23 cellular contexts compared by ENCODE assay signal in the genomic region with DNA sequence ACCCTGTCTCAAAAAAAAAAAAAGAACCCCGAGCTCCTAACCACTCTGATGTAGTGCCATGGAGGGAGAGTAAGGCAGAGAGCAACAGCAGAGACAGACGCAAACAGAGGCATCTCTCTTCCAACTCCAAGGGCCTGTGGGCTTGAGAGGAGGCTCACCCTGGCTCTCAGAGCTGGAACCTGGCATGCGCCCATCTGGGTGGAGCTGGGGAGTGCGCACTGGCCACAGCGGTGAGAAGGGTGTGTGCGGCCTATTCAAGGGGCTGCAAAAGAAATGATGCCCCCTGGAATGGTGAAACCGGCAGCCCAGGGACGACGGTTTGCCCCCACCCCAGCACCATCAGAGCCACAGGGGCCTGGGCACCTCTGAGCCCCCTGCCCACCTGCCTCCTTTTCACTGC. TPM values are rescaled to one million over a fixed set of nuclear protein-coding genes. Genes with fewer than 3 reads are reported as not detected.
DNase-seq lines count a peak whose midpoint lies in the region; ATAC-seq and TF ChIP-seq lines count a peak whose summit lies in the region.
"Had no signal": no experiment of that assay in that cellular context is flagged by ENCODE, and none has a peak within 500 bp of the region (broad histone marks: within the 10 kb centered on the region; RNA-seq: fewer than 3 reads in every experiment).

No MANE protein-coding gene starts in this region.

- no peak overlapping the region for H3K4me3 Mint-ChIP-seq in MCF 10A (ENCODE audit: unreplicated experiment)
- peak overlapping the region in 2 of 10 donors; percentile 10 to 54 for H3K4me3 Mint-ChIP-seq in naive thymus-derived CD8-positive, alpha-beta T cell
- H3K4me3 Mint-ChIP-seq in activated naive CD4-positive, alpha-beta T cell treated with anti-CD3 and anti-CD28 coated beads, Interleukin-2, amount 10 ng/mL, durations not matched to agents 7 days and 5 days = no peak overlapping the region
- H3K4me3 Mint-ChIP-seq in stimulated activated naive CD8-positive, alpha-beta T cell treated with anti-CD3 and anti-CD28 coated beads, Interleukin-15, amount 100 ng/mL, for 72 hours = no peak overlapping the region
- H3K4me3 Mint-ChIP-seq: CD14-positive monocyte had no signal

- no peak for TF ChIP-seq POLR2A in breast epithelium (IDR thresholded peaks at IDR 0.05)

- peaks cover 3 to 10% of the 10 kb centered on the region in 2 donors for H3K4me1 ChIP-seq in breast epithelium
- no peaks in the 10 kb centered on the region for H3K4me1 ChIP-seq in colonic mucosa

- H3K9me3 Mint-ChIP-seq in MCF 10A (ENCODE audit: unreplicated experiment) = no peaks in the 10 kb centered on the region
- H3K9me3 Mint-ChIP-seq in naive thymus-derived CD8-positive, alpha-beta T cell = no peaks in the 10 kb centered on the region
- H3K9me3 Mint-ChIP-seq in activated naive CD4-positive, alpha-beta T cell treated with anti-CD3 and anti-CD28 coated beads, Interleukin-2, amount 10 ng/mL, durations not matched to agents 7 days and 5 days = no peaks in the 10 kb centered on the region
- H3K9me3 Mint-ChIP-seq in stimulated activated naive CD8-positive, alpha-beta T cell treated with anti-CD3 and anti-CD28 coated beads, Interleukin-15, amount 100 ng/mL, for 72 hours = no peaks in the 10 kb centered on the region
- H3K9me3 Mint-ChIP-seq: CD14-positive monocyte had no signal

- H3K36me3 Mint-ChIP-seq in MCF 10A (ENCODE audit: insufficient read depth, unreplicated experiment) = no peaks in the 10 kb centered on the region
- no peaks in the 10 kb centered on the region for H3K36me3 Mint-ChIP-seq in naive thymus-derived CD8-positive, alpha-beta T cell
- H3K36me3 Mint-ChIP-seq in activated naive CD4-positive, alpha-beta T cell treated with anti-CD3 and anti-CD28 coated beads, Interleukin-2, amount 10 ng/mL, durations not matched to agents 7 days and 5 days = no peaks in the 10 kb centered on the region

- POLR2A ChIA-PET in MCF 10A (lab: Yijun Ruan, JAX) = interaction anchor here (0.7 kb wide), 1 partner anchor 10 kb away, joined by 3 read pairs; no protein-coding TSS in a partner anchor
- POLR2A ChIA-PET in naive thymus-derived CD8-positive, alpha-beta T cell (lab: Charles Lee) = interaction anchor here (4.1 to 6.9 kb wide), 3 partner anchors 13 to 42 kb away, joined by 18 to 44 read pairs (median 35); partner anchors contain the start of gene TRAPPC3

- no TSS peak for BruUV-seq in MCF 10A (replicated peaks; lab: Mats Ljungman, UMichigan)

- no peaks in the 10 kb centered on the region for H3K9me3 ChIP-seq in breast epithelium
- no peaks in the 10 kb centered on the region for H3K9me3 ChIP-seq in colonic mucosa
- H3K9me3 ChIP-seq: SJCRH30 had no signal

- CTCF ChIA-PET in MCF 10A (lab: Yijun Ruan, JAX) = interaction anchor here (0.5 to 1.3 kb wide), 4 partner anchors 9 to 1326 kb away, joined by 3 to 4 read pairs (median 4); no protein-coding TSS in a partner anchor
- CTCF ChIA-PET in activated naive CD4-positive, alpha-beta T cell treated with anti-CD3 and anti-CD28 coated beads, Interleukin-2, amount 10 ng/mL, durations not matched to agents 7 days and 5 days (lab: Charles Lee) = interaction anchor here (1.0 to 9.3 kb wide), 4 partner anchors 12 to 53 kb away, joined by 4 to 127 read pairs (median 6); no protein-coding TSS in a partner anchor

- H3K27me3 Mint-ChIP-seq in MCF 10A (ENCODE audit: insufficient read depth, unreplicated experiment) = no peaks in the 10 kb centered on the region
- no peaks in the 10 kb centered on the region for H3K27me3 Mint-ChIP-seq in naive thymus-derived CD8-positive, alpha-beta T cell
- H3K27me3 Mint-ChIP-seq in activated naive CD4-positive, alpha-beta T cell treated with anti-CD3 and anti-CD28 coated beads, Interleukin-2, amount 10 ng/mL, durations not matched to agents 7 days and 5 days = peaks cover 10% of the 10 kb centered on the region
- H3K27me3 Mint-ChIP-seq in stimulated activated naive CD8-positive, alpha-beta T cell treated with anti-CD3 and anti-CD28 coated beads, Interleukin-15, amount 100 ng/mL, for 72 hours = no peaks in the 10 kb centered on the region

- no peak for ATAC-seq in naive thymus-derived CD8-positive, alpha-beta T cell
- ATAC-seq in HG02763 (IDR thresholded peaks at IDR 0.05; ENCODE audit: unreplicated experiment) = no peak
- no peak for ATAC-seq in stimulated activated naive CD8-positive, alpha-beta T cell treated with anti-CD3 and anti-CD28 coated beads, Interleukin-15, amount 100 ng/mL, for 72 hours
- ATAC-seq: PC-3 had no signal

- H3K4me1 Mint-ChIP-seq in MCF 10A (ENCODE audit: insufficient read depth, unreplicated experiment) = peaks cover 6% of the 10 kb centered on the region
- H3K4me1 Mint-ChIP-seq in naive thymus-derived CD8-positive, alpha-beta T cell = peaks cover 22 to 48% (median 40%) of the 10 kb centered on the region in 4 donors
- peaks cover 31% of the 10 kb centered on the region for H3K4me1 Mint-ChIP-seq in activated naive CD4-positive, alpha-beta T cell treated with anti-CD3 and anti-CD28 coated beads, Interleukin-2, amount 10 ng/mL, durations not matched to agents 7 days and 5 days
- H3K4me1 Mint-ChIP-seq in stimulated activated naive CD8-positive, alpha-beta T cell treated with anti-CD3 and anti-CD28 coated beads, Interleukin-15, amount 100 ng/mL, for 72 hours = peaks cover 53% of the 10 kb centered on the region

- intact Hi-C loops in breast epithelium (cut with DNase I; ENCODE audit: low total_unique reads) (no loop called here), MCF 10A (cut with micrococcal nuclease) (no loop called here), colonic mucosa (cut with DNase I) (no loop called here)

- no peaks in the 10 kb centered on the region for H3K36me3 ChIP-seq in breast epithelium
- H3K36me3 ChIP-seq in colonic mucosa = no peaks in the 10 kb centered on the region
- H3K36me3 ChIP-seq: SJCRH30 had no signal

- H3K27me3 ChIP-seq in breast epithelium (no peaks in the 10 kb centered on the region), colonic mucosa (no peaks in the 10 kb centered on the region)
- H3K27me3 ChIP-seq: SJCRH30 had no signal

- H3K27ac Mint-ChIP-seq in MCF 10A (ENCODE audit: low read depth, unreplicated experiment) = no peak overlapping the region
- H3K27ac Mint-ChIP-seq in naive thymus-derived CD8-positive, alpha-beta T cell = peak overlapping the region; percentile 73 to 97 (median 92)
- no peak overlapping the region for H3K27ac Mint-ChIP-seq in activated naive CD4-positive, alpha-beta T cell treated with anti-CD3 and anti-CD28 coated beads, Interleukin-2, amount 10 ng/mL, durations not matched to agents 7 days and 5 days
- H3K27ac Mint-ChIP-seq in stimulated activated naive CD8-positive, alpha-beta T cell treated with anti-CD3 and anti-CD28 coated beads, Interleukin-15, amount 100 ng/mL, for 72 hours = peak overlapping the region in 1 of 2 donors; percentile 68

- peak in 1 of 2 donors; percentile 75 for DNase-seq in breast epithelium (ENCODE audit: low spot score in 2 of 2)
- no peak for DNase-seq in MCF 10A (ENCODE audit: unreplicated experiment)
- DNase-seq in colonic mucosa = peak; percentile 17
- DNase-seq in naive thymus-derived CD8-positive, alpha-beta T cell = no peak
- no peak for DNase-seq in activated naive CD4-positive, alpha-beta T cell treated with anti-CD3 and anti-CD28 coated beads, Interleukin-2, amount 10 ng/mL, durations not matched to agents 7 days and 5 days
- no peak for DNase-seq in stimulated activated naive CD8-positive, alpha-beta T cell treated with anti-CD3 and anti-CD28 coated beads, Interleukin-15, amount 100 ng/mL, for 72 hours
- no peak for DNase-seq in activated CD8-positive, alpha-beta memory T cell treated with anti-CD3 and anti-CD28 coated beads, Interleukin-2, amount 50 U/mL, for 48 hours
- DNase-seq: COR-L47, DMS153, EL, IMR-90, Karpas-422, MM.1S, NCI-H1105 treated with DMSO at 0.1 percent for 48 hours, NCI-H187, NCI-H446, NCI-H69, PC-3, SJCRH30 had no signal

- TF ChIP-seq CTCF in breast epithelium (IDR thresholded peaks at IDR 0.05) (no peak), MCF 10A (IDR thresholded peaks at IDR 0.05; ENCODE audit: unreplicated experiment) (no peak), colonic mucosa (IDR thresholded peaks at IDR 0.05) (no peak)

- no peak overlapping the region for H3K9ac ChIP-seq in colonic mucosa (ENCODE audit: low read depth in 2 of 2, low read length in 2 of 2)

- no peak overlapping the region for H3K4me3 ChIP-seq in breast epithelium
- H3K4me3 ChIP-seq in colonic mucosa = no peak overlapping the region
- H3K4me3 ChIP-seq: SJCRH30 had no signal

- H3K27ac ChIP-seq in breast epithelium (peak overlapping the region; percentile 84 to 89), colonic mucosa (no peak overlapping the region)

RNA-seq across cellular contexts. Expression of gene COL8A2, which starts 17.6 kb away (rescaled TPM):
- total RNA-seq in breast epithelium (10 to 100 TPM in 2 of 3 donors, 1 to 10 TPM in 1; 3.4 to 20.6 (median 11.1) TPM), MCF 10A (2022) (not detected in 2 replicates), colonic mucosa (1 to 10 TPM; 1.1 to 2.1 TPM)
- total RNA-seq in naive thymus-derived CD8-positive, alpha-beta T cell = under 1 TPM; 0.22 to 0.31 TPM
- under 1 TPM; 0.07 to 0.22 (median 0.15) TPM for polyA plus RNA-seq in naive thymus-derived CD8-positive, alpha-beta T cell

RNA-seq across cellular contexts. Expression of gene ADPRS, which starts 18.7 kb away (rescaled TPM):
- total RNA-seq in breast epithelium (10 to 100 TPM; 26.2 to 48.7 (median 39.7) TPM), MCF 10A (2022) (24.8 and 26.4 TPM in 2 replicates), colonic mucosa (10 to 100 TPM; 30.4 to 33.0 TPM)
- total RNA-seq in naive thymus-derived CD8-positive, alpha-beta T cell = 10 to 100 TPM; 28.3 to 30.4 TPM
- polyA plus RNA-seq in naive thymus-derived CD8-positive, alpha-beta T cell = 10 to 100 TPM in 2 of 3 donors, 1 to 10 TPM in 1; 9.9 to 24.8 (median 11.5) TPM

RNA-seq across cellular contexts. Expression of gene TEKT2, which starts 23.5 kb away (rescaled TPM):
- total RNA-seq in breast epithelium (1 to 10 TPM in 1 of 3 donors, under 1 TPM in 1, not detected in 1; 0.98 to 1.2 TPM), MCF 10A (2022) (not detected in 2 replicates), colonic mucosa (under 1 TPM in 1 of 2 donors, not detected in 1; 0.13 TPM)
- not detected for total RNA-seq in naive thymus-derived CD8-positive, alpha-beta T cell
- polyA plus RNA-seq in naive thymus-derived CD8-positive, alpha-beta T cell = not detected
- total RNA-seq: H4, HT1080, PC-3, SJCRH30 had no signal
- polyA plus RNA-seq: CD14-positive monocyte, IMR-90 had no signal

RNA-seq across cellular contexts. Expression of gene TRAPPC3, which starts 41.9 kb away (rescaled TPM):
- total RNA-seq in breast epithelium (100 to 1,000 TPM; 107 to 118 (median 116) TPM), MCF 10A (2022) (72.8 and 75.5 TPM in 2 replicates), colonic mucosa (10 to 100 TPM; 59.0 to 60.6 TPM)
- total RNA-seq in naive thymus-derived CD8-positive, alpha-beta T cell = 10 to 100 TPM; 44.6 to 53.7 TPM
- polyA plus RNA-seq in naive thymus-derived CD8-positive, alpha-beta T cell = 100 to 1,000 TPM in 2 of 3 donors, 10 to 100 TPM in 1; 99.9 to 115 (median 110) TPM

RNA-seq across cellular contexts. Expression of gene MAP7D1, which starts 48.6 kb away (rescaled TPM):
- total RNA-seq in breast epithelium (10 to 100 TPM; 67.4 to 78.0 (median 68.6) TPM), MCF 10A (2022) (131 and 170 TPM in 2 replicates), colonic mucosa (10 to 100 TPM; 37.7 to 50.0 TPM)
- total RNA-seq in naive thymus-derived CD8-positive, alpha-beta T cell = 100 to 1,000 TPM; 266 to 275 TPM
- polyA plus RNA-seq in naive thymus-derived CD8-positive, alpha-beta T cell = 10 to 100 TPM; 13.3 to 67.1 (median 20.1) TPM

Comparison
In these comparisons a context has a peak if more than half of its experiments do, and no peak if none do; other contexts are left out.
1. H3K27ac Mint-ChIP-seq: peak in naive thymus-derived CD8-positive, alpha-beta T cell (10 of 10); none in MCF 10A (single experiment) and activated naive CD4-positive, alpha-beta T cell treated with anti-CD3 and anti-CD28 coated beads, Interleukin-2, amount 10 ng/mL, durations not matched to agents 7 days and 5 days (single experiment).